1 cellular context compared by ENCODE assay signal in the genomic region with DNA sequence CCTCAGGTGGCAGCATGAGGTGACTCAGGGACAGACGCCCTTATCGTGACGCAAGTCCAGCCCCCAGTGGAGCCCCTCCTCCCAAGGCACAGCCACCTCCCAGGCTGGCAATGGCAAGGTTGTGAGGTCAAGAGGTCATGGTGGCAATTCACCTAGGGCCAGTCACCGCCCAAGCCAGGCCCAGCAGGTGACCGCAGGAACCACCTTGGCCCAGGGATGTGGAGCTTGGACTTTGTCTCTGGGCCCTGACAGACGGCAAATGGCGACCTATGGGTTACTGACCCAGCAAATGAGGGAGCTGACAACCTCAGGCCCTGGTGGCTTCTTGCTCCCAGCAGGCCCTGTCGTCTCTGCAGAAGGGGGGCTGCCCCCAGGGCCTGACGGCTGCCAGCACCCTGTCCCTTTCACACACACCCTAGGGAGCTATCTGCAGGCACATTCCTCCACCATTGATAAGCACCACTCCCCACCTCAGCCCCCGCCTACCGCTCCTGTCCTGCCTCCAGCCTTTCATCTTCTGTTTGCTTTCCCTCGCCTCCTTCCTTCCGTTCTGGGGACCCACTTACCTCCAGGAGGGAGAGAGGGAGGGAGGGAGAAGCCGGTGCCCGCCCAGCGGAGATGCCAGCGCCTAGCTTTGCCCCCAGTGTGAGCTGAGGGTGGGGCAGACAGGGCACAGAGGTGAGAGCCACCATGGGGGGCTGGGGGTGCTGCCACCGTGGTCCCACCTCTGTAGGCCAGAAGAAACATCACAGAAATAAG.
A peak's percentile ranks its signal among the peaks of the same experiment; 100 is the strongest.
TF ChIP-seq lines count a peak whose summit lies in the region.

No MANE protein-coding gene starts in this region.

TF ChIP-seq in K562, 482 proteins besides CTCF, POLR2A, EP300 and RAD21 (continued from another document and continues in another):
- peak; percentile 87 for TF ChIP-seq ZBTB7A (IDR thresholded peaks at IDR 0.05; ENCODE audit: borderline replicate concordance, control insufficient read depth, low read depth, low read length)
- no peak for TF ChIP-seq RHOXF2B (CRISPR knock-in tag; conservative IDR thresholded peaks at IDR 0.05)
- TF ChIP-seq CREB1 (IDR thresholded peaks at IDR 0.05) = peak; percentile 59; the same call in 1 of the 2 replicates
- TF ChIP-seq CREB1 (CRISPR knock-in tag; IDR thresholded peaks at IDR 0.05) = no peak
- TF ChIP-seq, protein P1, sequence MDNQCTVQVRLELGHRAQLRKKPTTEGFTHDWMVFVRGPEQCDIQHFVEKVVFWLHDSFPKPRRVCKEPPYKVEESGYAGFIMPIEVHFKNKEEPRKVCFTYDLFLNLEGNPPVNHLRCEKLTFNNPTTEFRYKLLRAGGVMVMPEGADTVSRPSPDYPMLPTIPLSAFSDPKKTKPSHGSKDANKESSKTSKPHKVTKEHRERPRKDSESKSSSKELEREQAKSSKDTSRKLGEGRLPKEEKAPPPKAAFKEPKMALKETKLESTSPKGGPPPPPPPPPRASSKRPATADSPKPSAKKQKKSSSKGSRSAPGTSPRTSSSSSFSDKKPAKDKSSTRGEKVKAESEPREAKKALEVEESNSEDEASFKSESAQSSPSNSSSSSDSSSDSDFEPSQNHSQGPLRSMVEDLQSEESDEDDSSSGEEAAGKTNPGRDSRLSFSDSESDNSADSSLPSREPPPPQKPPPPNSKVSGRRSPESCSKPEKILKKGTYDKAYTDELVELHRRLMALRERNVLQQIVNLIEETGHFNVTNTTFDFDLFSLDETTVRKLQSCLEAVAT (IDR thresholded peaks at IDR 0.05) = peak in 1 of 2 experiments; percentile 74; a peak in 1 of 4 replicates
- peak; percentile 83 for TF ChIP-seq KLF16 (IDR thresholded peaks at IDR 0.05)
- TF ChIP-seq ZKSCAN3 (CRISPR knock-in tag; IDR thresholded peaks at IDR 0.05) = no peak
- no peak for TF ChIP-seq PYGO2 (tag; IDR thresholded peaks at IDR 0.05)
- peak; percentile 39; the same call in 1 of the 2 replicates for TF ChIP-seq CC2D1A (IDR thresholded peaks at IDR 0.05)
- no peak for TF ChIP-seq ATF1 (CRISPR knock-in tag; IDR thresholded peaks at IDR 0.05)
- TF ChIP-seq ATF1 (tag; IDR thresholded peaks at IDR 0.05) = peak; percentile 62; the same call in 1 of the 2 replicates
- peak; percentile 91 for TF ChIP-seq TEAD4 (IDR thresholded peaks at IDR 0.05; ENCODE audit: low read length)
- TF ChIP-seq TEAD4 (CRISPR knock-in tag; IDR thresholded peaks at IDR 0.05; ENCODE audit: borderline replicate concordance) = no peak
- peak; percentile 71 for TF ChIP-seq MEIS2 (IDR thresholded peaks at IDR 0.05; ENCODE audit: partially characterized antibody)
- TF ChIP-seq CBX8 (IDR thresholded peaks at IDR 0.05; ENCODE audit: borderline replicate concordance, extremely low read depth, low read depth, low read length, poor library complexity, severe bottlenecking) = no peak
- TF ChIP-seq ESRRA (IDR thresholded peaks at IDR 0.05; ENCODE audit: borderline replicate concordance, low read depth) = peak; percentile 10; the same call in 1 of the 2 replicates
- peak; percentile 80; the same call in 1 of the 2 replicates for TF ChIP-seq TAL1 (IDR thresholded peaks at IDR 0.05)
- TF ChIP-seq, protein P2, sequence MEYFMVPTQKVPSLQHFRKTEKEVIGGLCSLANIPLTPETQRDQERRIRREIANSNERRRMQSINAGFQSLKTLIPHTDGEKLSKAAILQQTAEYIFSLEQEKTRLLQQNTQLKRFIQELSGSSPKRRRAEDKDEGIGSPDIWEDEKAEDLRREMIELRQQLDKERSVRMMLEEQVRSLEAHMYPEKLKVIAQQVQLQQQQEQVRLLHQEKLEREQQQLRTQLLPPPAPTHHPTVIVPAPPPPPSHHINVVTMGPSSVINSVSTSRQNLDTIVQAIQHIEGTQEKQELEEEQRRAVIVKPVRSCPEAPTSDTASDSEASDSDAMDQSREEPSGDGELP (CRISPR knock-in tag; IDR thresholded peaks at IDR 0.05; ENCODE audit: borderline replicate concordance) = peak; percentile 77
- TF ChIP-seq ETV5 (CRISPR knock-in tag; IDR thresholded peaks at IDR 0.05; ENCODE audit: low read depth) = peak; percentile 61; the same call in 1 of the 2 replicates
- TF ChIP-seq NR2C1 (IDR thresholded peaks at IDR 0.05) = peak; percentile 12; the same call in 1 of the 2 replicates
- 0 out of 2 replicates have a peak, but pooled peaks have one; percentile 39 for TF ChIP-seq NR2C1 (tag; IDR thresholded peaks at IDR 0.05)
- peak; percentile 60 for TF ChIP-seq MTA1 (IDR thresholded peaks at IDR 0.05; ENCODE audit: borderline replicate concordance)
- TF ChIP-seq, protein P3, sequence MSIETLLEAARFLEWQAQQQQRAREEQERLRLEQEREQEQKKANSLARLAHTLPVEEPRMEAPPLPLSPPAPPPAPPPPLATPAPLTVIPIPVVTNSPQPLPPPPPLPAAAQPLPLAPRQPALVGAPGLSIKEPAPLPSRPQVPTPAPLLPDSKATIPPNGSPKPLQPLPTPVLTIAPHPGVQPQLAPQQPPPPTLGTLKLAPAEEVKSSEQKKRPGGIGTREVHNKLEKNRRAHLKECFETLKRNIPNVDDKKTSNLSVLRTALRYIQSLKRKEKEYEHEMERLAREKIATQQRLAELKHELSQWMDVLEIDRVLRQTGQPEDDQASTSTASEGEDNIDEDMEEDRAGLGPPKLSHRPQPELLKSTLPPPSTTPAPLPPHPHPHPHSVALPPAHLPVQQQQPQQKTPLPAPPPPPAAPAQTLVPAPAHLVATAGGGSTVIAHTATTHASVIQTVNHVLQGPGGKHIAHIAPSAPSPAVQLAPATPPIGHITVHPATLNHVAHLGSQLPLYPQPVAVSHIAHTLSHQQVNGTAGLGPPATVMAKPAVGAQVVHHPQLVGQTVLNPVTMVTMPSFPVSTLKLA (conservative IDR thresholded peaks at IDR 0.05) = peak in 1 of 2 experiments; percentile 65; a peak in 3 of 4 replicates
- TF ChIP-seq, protein P4, sequence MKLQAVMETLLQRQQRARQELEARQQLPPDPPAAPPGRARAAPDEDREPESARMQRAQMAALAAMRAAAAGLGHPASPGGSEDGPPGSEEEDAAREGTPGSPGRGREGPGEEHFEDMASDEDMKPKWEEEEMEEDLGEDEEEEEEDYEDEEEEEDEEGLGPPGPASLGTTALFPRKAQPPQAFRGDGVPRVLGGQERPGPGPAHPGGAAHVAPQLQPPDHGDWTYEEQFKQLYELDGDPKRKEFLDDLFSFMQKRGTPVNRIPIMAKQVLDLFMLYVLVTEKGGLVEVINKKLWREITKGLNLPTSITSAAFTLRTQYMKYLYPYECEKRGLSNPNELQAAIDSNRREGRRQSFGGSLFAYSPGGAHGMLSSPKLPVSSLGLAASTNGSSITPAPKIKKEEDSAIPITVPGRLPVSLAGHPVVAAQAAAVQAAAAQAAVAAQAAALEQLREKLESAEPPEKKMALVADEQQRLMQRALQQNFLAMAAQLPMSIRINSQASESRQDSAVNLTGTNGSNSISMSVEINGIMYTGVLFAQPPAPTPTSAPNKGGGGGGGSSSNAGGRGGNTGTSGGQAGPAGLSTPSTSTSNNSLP (IDR thresholded peaks at IDR 0.05; ENCODE audit: borderline replicate concordance, low read depth, low read length) = no peak
- TF ChIP-seq ARNT (IDR thresholded peaks at IDR 0.05) = peak; percentile 58 to 76; a peak in 2 of 4 replicates
- peak; percentile 40 for TF ChIP-seq NEUROD1 (IDR thresholded peaks at IDR 0.05; ENCODE audit: borderline replicate concordance, low read depth, low read length, partially characterized antibody)
- TF ChIP-seq FOXM1 (IDR thresholded peaks at IDR 0.05; ENCODE audit: low read depth) = peak; percentile 48; the same call in 1 of the 2 replicates
- TF ChIP-seq FOXM1 (CRISPR knock-in tag; IDR thresholded peaks at IDR 0.05; ENCODE audit: low read depth) = no peak
- TF ChIP-seq ZEB2 (IDR thresholded peaks at IDR 0.05) = peak; percentile 93
- peak; percentile 82 to 99 for TF ChIP-seq TEAD1 (CRISPR knock-in tag; IDR thresholded peaks at IDR 0.05)
- peak; percentile 82 for TF ChIP-seq CCNT2 (IDR thresholded peaks at IDR 0.05; ENCODE audit: borderline replicate concordance, extremely low read depth, insufficient read length, low read depth, low read length)
- peak; percentile 80 for TF ChIP-seq TEAD2 (tag; IDR thresholded peaks at IDR 0.05)
- no peak for TF ChIP-seq ZNF780A (CRISPR knock-in tag; IDR thresholded peaks at IDR 0.05)
- peak; percentile 89 for TF ChIP-seq SMARCE1 (IDR thresholded peaks at IDR 0.05)
- no peak for TF ChIP-seq JUNB (CRISPR knock-in tag; conservative IDR thresholded peaks at IDR 0.05)
- TF ChIP-seq, protein P5, sequence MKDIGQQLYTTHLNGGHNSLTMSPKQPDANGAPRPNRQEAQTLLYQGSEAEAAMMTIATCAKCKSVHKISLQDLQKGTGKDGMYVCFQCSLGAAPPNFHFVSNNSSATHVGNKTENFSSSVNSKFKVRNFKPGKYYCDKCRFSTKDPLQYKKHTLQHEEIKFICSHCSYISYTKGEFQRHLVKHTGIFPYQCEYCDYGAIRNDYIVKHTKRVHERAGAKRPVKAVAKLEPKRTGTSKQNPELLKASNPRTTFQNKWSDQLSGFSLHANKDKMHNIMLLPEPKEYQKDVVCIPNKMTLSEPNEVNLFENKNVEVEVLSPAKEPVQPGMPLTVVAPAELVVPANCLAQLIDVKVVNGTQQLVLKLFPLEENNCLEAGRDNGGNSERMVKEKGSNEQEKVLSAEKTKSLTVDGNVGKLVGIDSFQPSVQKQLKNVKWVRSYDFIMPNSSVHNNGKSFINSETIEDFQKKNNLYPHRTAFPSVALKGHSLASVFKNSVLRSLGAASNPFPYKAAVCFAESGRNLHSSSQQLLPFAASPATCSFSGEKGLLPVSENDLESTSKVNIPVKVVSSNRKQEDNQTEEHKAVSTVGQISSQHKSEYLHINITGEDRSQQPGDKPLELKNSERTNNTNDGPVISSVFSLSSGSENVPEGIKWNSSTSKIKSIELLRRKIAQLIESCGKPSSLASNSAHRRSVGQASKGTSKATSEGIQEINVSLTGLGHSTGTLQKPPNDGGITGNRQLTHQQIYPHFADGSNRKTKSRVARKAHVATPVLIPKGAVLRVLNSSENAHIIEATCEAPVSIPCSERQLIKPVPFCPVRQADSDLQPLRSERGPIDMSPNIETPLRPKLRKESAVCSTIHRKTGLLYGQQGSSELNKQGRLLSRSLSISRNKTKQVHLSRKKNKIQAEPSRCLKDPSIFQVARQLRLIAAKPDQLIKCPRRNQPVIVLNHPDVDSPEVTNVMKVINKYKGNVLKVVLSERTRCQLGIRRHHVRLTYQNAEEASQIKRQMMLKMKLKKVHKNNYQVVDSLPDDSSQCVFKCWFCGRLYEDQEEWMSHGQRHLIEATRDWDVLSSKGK (CRISPR knock-in tag; IDR thresholded peaks at IDR 0.05) = no peak
- TF ChIP-seq MYC (IDR thresholded peaks at IDR 0.05; ENCODE audit: low read depth, low read length) = peak; percentile 45; the same call in 1 of the 2 replicates
- no peak for TF ChIP-seq MYC (CRISPR knock-in tag; IDR thresholded peaks at IDR 0.05; ENCODE audit: borderline replicate concordance, low read depth)
- TF ChIP-seq MAZ (CRISPR knock-in tag; conservative IDR thresholded peaks at IDR 0.05 in 1 of 2, IDR thresholded peaks at IDR 0.05 in 1 of 2) = peak; percentile 63 to 93; a peak in 3 of 4 replicates
- TF ChIP-seq, protein P6, sequence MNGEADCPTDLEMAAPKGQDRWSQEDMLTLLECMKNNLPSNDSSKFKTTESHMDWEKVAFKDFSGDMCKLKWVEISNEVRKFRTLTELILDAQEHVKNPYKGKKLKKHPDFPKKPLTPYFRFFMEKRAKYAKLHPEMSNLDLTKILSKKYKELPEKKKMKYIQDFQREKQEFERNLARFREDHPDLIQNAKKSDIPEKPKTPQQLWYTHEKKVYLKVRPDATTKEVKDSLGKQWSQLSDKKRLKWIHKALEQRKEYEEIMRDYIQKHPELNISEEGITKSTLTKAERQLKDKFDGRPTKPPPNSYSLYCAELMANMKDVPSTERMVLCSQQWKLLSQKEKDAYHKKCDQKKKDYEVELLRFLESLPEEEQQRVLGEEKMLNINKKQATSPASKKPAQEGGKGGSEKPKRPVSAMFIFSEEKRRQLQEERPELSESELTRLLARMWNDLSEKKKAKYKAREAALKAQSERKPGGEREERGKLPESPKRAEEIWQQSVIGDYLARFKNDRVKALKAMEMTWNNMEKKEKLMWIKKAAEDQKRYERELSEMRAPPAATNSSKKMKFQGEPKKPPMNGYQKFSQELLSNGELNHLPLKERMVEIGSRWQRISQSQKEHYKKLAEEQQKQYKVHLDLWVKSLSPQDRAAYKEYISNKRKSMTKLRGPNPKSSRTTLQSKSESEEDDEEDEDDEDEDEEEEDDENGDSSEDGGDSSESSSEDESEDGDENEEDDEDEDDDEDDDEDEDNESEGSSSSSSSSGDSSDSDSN (IDR thresholded peaks at IDR 0.05; ENCODE audit: borderline replicate concordance in 1 of 2, low read depth in 2 of 2, low read length in 2 of 2) = peak; percentile 53 to 81; a peak in 2 of 4 replicates
- peak; percentile 59; the same call in 1 of the 2 replicates for TF ChIP-seq IFI16 (CRISPR knock-in tag; IDR thresholded peaks at IDR 0.05)
- peak; percentile 43; the same call in 1 of the 2 replicates for TF ChIP-seq TCF7L2 (IDR thresholded peaks at IDR 0.05; ENCODE audit: low read depth, low read length)
- TF ChIP-seq, protein P7, sequence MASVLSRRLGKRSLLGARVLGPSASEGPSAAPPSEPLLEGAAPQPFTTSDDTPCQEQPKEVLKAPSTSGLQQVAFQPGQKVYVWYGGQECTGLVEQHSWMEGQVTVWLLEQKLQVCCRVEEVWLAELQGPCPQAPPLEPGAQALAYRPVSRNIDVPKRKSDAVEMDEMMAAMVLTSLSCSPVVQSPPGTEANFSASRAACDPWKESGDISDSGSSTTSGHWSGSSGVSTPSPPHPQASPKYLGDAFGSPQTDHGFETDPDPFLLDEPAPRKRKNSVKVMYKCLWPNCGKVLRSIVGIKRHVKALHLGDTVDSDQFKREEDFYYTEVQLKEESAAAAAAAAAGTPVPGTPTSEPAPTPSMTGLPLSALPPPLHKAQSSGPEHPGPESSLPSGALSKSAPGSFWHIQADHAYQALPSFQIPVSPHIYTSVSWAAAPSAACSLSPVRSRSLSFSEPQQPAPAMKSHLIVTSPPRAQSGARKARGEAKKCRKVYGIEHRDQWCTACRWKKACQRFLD (CRISPR knock-in tag; IDR thresholded peaks at IDR 0.05) = no peak
- peak; percentile 91 for TF ChIP-seq TCF3 (CRISPR knock-in tag; IDR thresholded peaks at IDR 0.05)
- no peak for TF ChIP-seq DNMT1 (IDR thresholded peaks at IDR 0.05)
- TF ChIP-seq, protein P8, sequence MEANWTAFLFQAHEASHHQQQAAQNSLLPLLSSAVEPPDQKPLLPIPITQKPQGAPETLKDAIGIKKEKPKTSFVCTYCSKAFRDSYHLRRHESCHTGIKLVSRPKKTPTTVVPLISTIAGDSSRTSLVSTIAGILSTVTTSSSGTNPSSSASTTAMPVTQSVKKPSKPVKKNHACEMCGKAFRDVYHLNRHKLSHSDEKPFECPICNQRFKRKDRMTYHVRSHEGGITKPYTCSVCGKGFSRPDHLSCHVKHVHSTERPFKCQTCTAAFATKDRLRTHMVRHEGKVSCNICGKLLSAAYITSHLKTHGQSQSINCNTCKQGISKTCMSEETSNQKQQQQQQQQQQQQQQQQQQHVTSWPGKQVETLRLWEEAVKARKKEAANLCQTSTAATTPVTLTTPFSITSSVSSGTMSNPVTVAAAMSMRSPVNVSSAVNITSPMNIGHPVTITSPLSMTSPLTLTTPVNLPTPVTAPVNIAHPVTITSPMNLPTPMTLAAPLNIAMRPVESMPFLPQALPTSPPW (CRISPR knock-in tag; IDR thresholded peaks at IDR 0.05) = peak; percentile 95
- TF ChIP-seq SMARCB1 (IDR thresholded peaks at IDR 0.05; ENCODE audit: insufficient read length, low read depth) = peak; percentile 42
- no peak for TF ChIP-seq MCM7 (IDR thresholded peaks at IDR 0.05)
